Comparison of ENCODE assay signal across 21 cellular contexts in genomic region chr1:210362526-210362925, GRCh38. TPM values are rescaled to one million over a fixed set of nuclear protein-coding genes. Genes with fewer than 3 reads are reported as not detected.
A peak's percentile ranks its signal among the peaks of the same experiment; 100 is the strongest.
DNase-seq lines count a peak whose midpoint lies in the region; ATAC-seq, FAIRE-seq and TF ChIP-seq lines count a peak whose summit lies in the region.
"Had no signal": no experiment of that assay in that cellular context is flagged by ENCODE, and none has a peak within 500 bp of the region (broad histone marks: within the 10 kb centered on the region; RNA-seq: fewer than 3 reads in every experiment).

No MANE protein-coding gene starts in this region.

- in situ Hi-C loops in transverse colon (cut with MboI; ENCODE audit: low pct_ligation_motif_present in 1 of 4, low pct_unique_long_range_greater_than_20kb in 1 of 4, low sequenced_read_pairs in 3 of 4) = no loop called here

- peaks cover 4% of the 10 kb centered on the region for H3F3A ChIP-seq in smooth muscle cell (ENCODE audit: low read depth)

- POLR2A ChIA-PET in activated CD4-positive, alpha-beta memory T cell treated with anti-CD3 and anti-CD28 coated beads for 36 hours (lab: Charles Lee) = interaction anchor here (0.6 kb wide), 1 partner anchor 12 kb away, joined by 3 read pairs; no protein-coding TSS in a partner anchor

- H3K9me3 Mint-ChIP-seq in astrocyte (ENCODE audit: unreplicated experiment) (no peaks in the 10 kb centered on the region), HFFc6 (no peaks in the 10 kb centered on the region)
- H3K9me3 Mint-ChIP-seq in activated CD4-positive, alpha-beta memory T cell treated with anti-CD3 and anti-CD28 coated beads for 36 hours = no peaks in the 10 kb centered on the region
- H3K9me3 Mint-ChIP-seq: activated naive CD4-positive, alpha-beta T cell treated with anti-CD3 and anti-CD28 coated beads, Interleukin-2, amount 10 ng/mL, durations not matched to agents 7 days and 5 days; immature natural killer cell had no signal

- WGBS in transverse colon (ENCODE audit: low coverage in 1 of 2), 2 donors = 63 to 67% methylated on average over 3 to 4 of the region's 4 CpGs
- 85% methylated on average over 4 of the region's 4 CpGs for WGBS in smooth muscle cell (ENCODE audit: low lambda C conversion rate)

- no peak for TF ChIP-seq POLR2A in transverse colon (IDR thresholded peaks at IDR 0.05)

- DNase-seq in astrocyte (ENCODE audit: low read depth) (peak; percentile 73), fibroblast of villous mesenchyme (ENCODE audit: low read depth) (peak; percentile 10), mucosa of descending colon (peak in 1 of 3 donors; percentile 14), transverse colon (no peak), HFFc6 (no peak), smooth muscle cell (lab: John Stamatoyannopoulos, UW; ENCODE audit: unreplicated experiment) (no peak)
- no peak for DNase-seq in activated CD4-positive, alpha-beta memory T cell treated with anti-CD3 and anti-CD28 coated beads for 36 hours
- DNase-seq: activated CD4-positive, alpha-beta T cell treated with anti-CD3 and anti-CD28 coated beads for 48 hours; activated naive CD4-positive, alpha-beta T cell treated with anti-CD3 and anti-CD28 coated beads, Interleukin-2, amount 10 ng/mL, durations not matched to agents 7 days and 5 days; effector CD8-positive, alpha-beta T cell; gastrocnemius medialis; immature natural killer cell; NCI-H2029; NCI-H524 treated with DMSO at 0.1 percent for 48 hours; stimulated activated CD4-positive, alpha-beta T cell treated with anti-CD3 and anti-CD28 coated beads, Interleukin-4, amount 100 ng/mL, for 24 hours; T1000 had no signal

- TF ChIP-seq EP300 in transverse colon (IDR thresholded peaks at IDR 0.05; ENCODE audit: low read depth) = peak; percentile 45

- no peak overlapping the region for H3K4me3 Mint-ChIP-seq in astrocyte (ENCODE audit: unreplicated experiment)
- no peak overlapping the region for H3K4me3 Mint-ChIP-seq in HFFc6
- H3K4me3 Mint-ChIP-seq in activated CD4-positive, alpha-beta memory T cell treated with anti-CD3 and anti-CD28 coated beads for 36 hours = no peak overlapping the region
- H3K4me3 Mint-ChIP-seq: activated naive CD4-positive, alpha-beta T cell treated with anti-CD3 and anti-CD28 coated beads, Interleukin-2, amount 10 ng/mL, durations not matched to agents 7 days and 5 days; CD14-positive monocyte; immature natural killer cell had no signal

- H3K4me1 Mint-ChIP-seq in astrocyte (ENCODE audit: low read depth, unreplicated experiment) (peaks cover 16% of the 10 kb centered on the region), HFFc6 (ENCODE audit: low read depth) (peaks cover 17% of the 10 kb centered on the region)
- H3K4me1 Mint-ChIP-seq in activated CD4-positive, alpha-beta memory T cell treated with anti-CD3 and anti-CD28 coated beads for 36 hours (ENCODE audit: low read depth) = peaks cover 10% of the 10 kb centered on the region
- H3K4me1 Mint-ChIP-seq: activated naive CD4-positive, alpha-beta T cell treated with anti-CD3 and anti-CD28 coated beads, Interleukin-2, amount 10 ng/mL, durations not matched to agents 7 days and 5 days; immature natural killer cell had no signal

- H3K27ac Mint-ChIP-seq in astrocyte (ENCODE audit: unreplicated experiment) (no peak overlapping the region), HFFc6 (no peak overlapping the region)
- no peak overlapping the region for H3K27ac Mint-ChIP-seq in activated CD4-positive, alpha-beta memory T cell treated with anti-CD3 and anti-CD28 coated beads for 36 hours
- H3K27ac Mint-ChIP-seq: activated naive CD4-positive, alpha-beta T cell treated with anti-CD3 and anti-CD28 coated beads, Interleukin-2, amount 10 ng/mL, durations not matched to agents 7 days and 5 days; CD14-positive monocyte; immature natural killer cell had no signal

- ATAC-seq in mucosa of descending colon = peak; percentile 37
- ATAC-seq: gastrocnemius medialis had no signal

- H3K27me3 ChIP-seq in astrocyte (ENCODE audit: insufficient read depth, low read length) = peaks cover 7% of the 10 kb centered on the region
- H3K27me3 ChIP-seq in transverse colon = no peaks in the 10 kb centered on the region
- H3K27me3 ChIP-seq in smooth muscle cell (ENCODE audit: low read depth) = no peaks in the 10 kb centered on the region
- H3K27me3 ChIP-seq: gastrocnemius medialis, neutrophil, SJSA1, upper lobe of left lung had no signal

- H3K27ac ChIP-seq in astrocyte (ENCODE audit: low read depth, low read length) = no peak overlapping the region
- peak overlapping the region; percentile 7 to 61 (median 28) for H3K27ac ChIP-seq in transverse colon
- H3K27ac ChIP-seq in smooth muscle cell (ENCODE audit: low read depth) = no peak overlapping the region
- H3K27ac ChIP-seq: gastrocnemius medialis, neutrophil, SJSA1, upper lobe of left lung had no signal

- H3K4me1 ChIP-seq in astrocyte (ENCODE audit: insufficient read depth, low read length) = no peaks in the 10 kb centered on the region
- H3K4me1 ChIP-seq in mucosa of descending colon (ENCODE audit: low read depth) = peaks cover 3% of the 10 kb centered on the region
- H3K4me1 ChIP-seq in transverse colon = peaks cover 0 to 10% (median 7%) of the 10 kb centered on the region in 4 donors
- peaks cover 20% of the 10 kb centered on the region for H3K4me1 ChIP-seq in smooth muscle cell (ENCODE audit: low read depth)
- H3K4me1 ChIP-seq: gastrocnemius medialis, SJSA1, upper lobe of left lung had no signal

- H3K4me2 ChIP-seq in astrocyte (ENCODE audit: low read length) (no peak overlapping the region), smooth muscle cell (no peak overlapping the region)

- no peak overlapping the region for H3K4me3 ChIP-seq in astrocyte (ENCODE audit: insufficient read depth, low read depth, low read length)
- no peak overlapping the region for H3K4me3 ChIP-seq in fibroblast of villous mesenchyme (ENCODE audit: low read depth, low read length)
- no peak overlapping the region for H3K4me3 ChIP-seq in mucosa of descending colon
- H3K4me3 ChIP-seq in transverse colon = no peak overlapping the region
- H3K4me3 ChIP-seq in smooth muscle cell = no peak overlapping the region
- H3K4me3 ChIP-seq: gastrocnemius medialis, SJSA1, upper lobe of left lung had no signal

- H3K27me3 Mint-ChIP-seq in astrocyte (ENCODE audit: low read depth, unreplicated experiment) (no peaks in the 10 kb centered on the region), HFFc6 (ENCODE audit: insufficient read depth) (peaks cover 3% of the 10 kb centered on the region; the same call in 1 of the 2 replicates)
- H3K27me3 Mint-ChIP-seq in activated CD4-positive, alpha-beta memory T cell treated with anti-CD3 and anti-CD28 coated beads for 36 hours = no peaks in the 10 kb centered on the region
- H3K27me3 Mint-ChIP-seq: activated naive CD4-positive, alpha-beta T cell treated with anti-CD3 and anti-CD28 coated beads, Interleukin-2, amount 10 ng/mL, durations not matched to agents 7 days and 5 days had no signal

- H3K36me3 ChIP-seq in astrocyte (ENCODE audit: insufficient read depth, low read length) (no peaks in the 10 kb centered on the region), mucosa of descending colon (ENCODE audit: low read depth) (no peaks in the 10 kb centered on the region), transverse colon (no peaks in the 10 kb centered on the region), smooth muscle cell (ENCODE audit: low read depth) (no peaks in the 10 kb centered on the region)
- H3K36me3 ChIP-seq: gastrocnemius medialis, neutrophil, SJSA1, upper lobe of left lung had no signal

- H3K36me3 Mint-ChIP-seq in astrocyte (ENCODE audit: low read depth, unreplicated experiment) (no peaks in the 10 kb centered on the region), HFFc6 (ENCODE audit: low read depth) (no peaks in the 10 kb centered on the region)
- no peaks in the 10 kb centered on the region for H3K36me3 Mint-ChIP-seq in activated CD4-positive, alpha-beta memory T cell treated with anti-CD3 and anti-CD28 coated beads for 36 hours
- H3K36me3 Mint-ChIP-seq: activated naive CD4-positive, alpha-beta T cell treated with anti-CD3 and anti-CD28 coated beads, Interleukin-2, amount 10 ng/mL, durations not matched to agents 7 days and 5 days; CD14-positive monocyte; immature natural killer cell had no signal

- H3K79me2 ChIP-seq in astrocyte (ENCODE audit: insufficient read depth, low read length) (no peaks in the 10 kb centered on the region), smooth muscle cell (ENCODE audit: low read depth) (no peaks in the 10 kb centered on the region)

- no peak for FAIRE-seq in astrocyte (lab: Jason Lieb, UNC)
- FAIRE-seq: H54 had no signal

- no peak for TF ChIP-seq CTCF in astrocyte (IDR thresholded peaks at IDR 0.05; ENCODE audit: insufficient read depth, low read depth, low read length)
- no peak for TF ChIP-seq CTCF in fibroblast of villous mesenchyme (IDR thresholded peaks at IDR 0.05; ENCODE audit: insufficient read depth, low read depth, low read length)
- no peak for TF ChIP-seq CTCF in mucosa of descending colon (IDR thresholded peaks at IDR 0.05)
- no peak for TF ChIP-seq CTCF in transverse colon (IDR thresholded peaks at IDR 0.05)
- no peak for TF ChIP-seq CTCF in HFFc6 (IDR thresholded peaks at IDR 0.05)
- no peak for TF ChIP-seq CTCF in smooth muscle cell (IDR thresholded peaks at IDR 0.05; ENCODE audit: borderline replicate concordance, insufficient read depth, poor library complexity, severe bottlenecking)

- no peak overlapping the region for H2AFZ ChIP-seq in astrocyte (ENCODE audit: low read depth, low read length)
- no peak overlapping the region for H2AFZ ChIP-seq in smooth muscle cell (ENCODE audit: low read depth)

- no peaks in the 10 kb centered on the region for H4K20me1 ChIP-seq in astrocyte (ENCODE audit: insufficient read depth, low read length)
- H4K20me1 ChIP-seq in smooth muscle cell (ENCODE audit: low read depth) = no peaks in the 10 kb centered on the region

- H3K9me3 ChIP-seq in astrocyte (ENCODE audit: insufficient read depth, low read depth, low read length) (no peaks in the 10 kb centered on the region), mucosa of descending colon (no peaks in the 10 kb centered on the region), transverse colon (no peaks in the 10 kb centered on the region), smooth muscle cell (replicated peaks; ENCODE audit: low read depth) (no peaks in the 10 kb centered on the region)
- H3K9me3 ChIP-seq: gastrocnemius medialis, neutrophil, SJSA1, upper lobe of left lung had no signal

- CTCF ChIA-PET in activated CD4-positive, alpha-beta memory T cell treated with anti-CD3 and anti-CD28 coated beads for 36 hours (lab: Charles Lee) = interaction anchor here (5.8 to 7.3 kb wide), 2 partner anchors 13 to 39 kb away, joined by 49 to 57 read pairs; no protein-coding TSS in a partner anchor

- intact Hi-C loops in mucosa of descending colon (cut with DNase I, micrococcal nuclease) (no loop called here), transverse colon (cut with DNase I; ENCODE audit: low total_unique reads) (no loop called here)
- intact Hi-C loops in activated CD4-positive, alpha-beta memory T cell treated with anti-CD3 and anti-CD28 coated beads for 36 hours (cut with micrococcal nuclease) = no loop called here

- H3K9ac ChIP-seq in astrocyte (ENCODE audit: low read length) = no peak overlapping the region
- no peak overlapping the region for H3K9ac ChIP-seq in smooth muscle cell (ENCODE audit: low read depth)

RNA-seq across cellular contexts. Expression of gene HHAT, which starts 33.8 kb away (rescaled TPM):
- total RNA-seq in astrocyte (11.4 and 12.0 TPM in 2 replicates), fibroblast of villous mesenchyme (9.0 and 15.1 TPM in 2 replicates), mucosa of descending colon (1 to 10 TPM; 4.1 to 8.6 (median 5.9) TPM), transverse colon (10 to 100 TPM in 1 of 4 donors, 1 to 10 TPM in 3; 2.2 to 11.6 (median 7.3) TPM), smooth muscle cell (9.8 and 11.4 TPM in 2 replicates)
- total RNA-seq in HFFc6 (2021; fragmentation: NEBNext Ultra II Directional; extraction: Animal tissue kit (Norgen Biotek cat#: 25700)) = 1 to 10 TPM; 2.8 to 3.9 (median 3.2) TPM
- total RNA-seq in activated CD4-positive, alpha-beta memory T cell treated with anti-CD3 and anti-CD28 coated beads for 36 hours = 1 to 10 TPM; 1.6 to 1.8 TPM
- polyA plus RNA-seq in smooth muscle cell = 4.6 and 8.8 TPM in 2 replicates

Comparison
In these comparisons a context has a peak if more than half of its experiments do, and no peak if none do; other contexts are left out.
1. DNase-seq: peak in astrocyte (single experiment) and fibroblast of villous mesenchyme (single experiment); none in transverse colon (single experiment), HFFc6 (single experiment), activated CD4-positive, alpha-beta memory T cell treated with anti-CD3 and anti-CD28 coated beads for 36 hours (single experiment) and smooth muscle cell (single experiment).
2. H3K27ac ChIP-seq: peak in transverse colon (4 of 4); none in astrocyte (single experiment) and smooth muscle cell (single experiment).